2 cellular contexts compared by ENCODE assay signal in the genomic region with DNA sequence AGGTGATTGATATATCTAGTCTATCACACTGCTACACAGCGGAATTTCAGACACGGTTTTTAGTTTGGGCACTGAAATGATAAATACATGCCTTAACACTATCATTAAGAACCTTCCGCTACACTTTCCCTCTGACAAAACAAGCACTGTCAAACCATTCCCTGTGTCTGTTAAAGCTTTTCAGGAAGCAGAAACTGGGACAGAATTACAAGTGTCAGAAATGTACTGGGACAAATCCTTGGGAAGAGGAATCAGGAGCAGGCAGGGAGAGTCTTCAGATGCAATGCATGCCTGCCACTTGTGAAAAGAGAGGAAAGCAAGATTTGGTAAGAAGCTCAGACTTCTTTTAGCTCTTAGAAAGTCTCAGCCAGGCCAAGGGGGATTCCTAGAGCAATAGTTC.
TF ChIP-seq lines count a peak whose summit lies in the region.

No MANE protein-coding gene starts in this region.

TF ChIP-seq in GM23338, 12 proteins besides CTCF, POLR2A, EP300 and RAD21 (continues in another document):
- TF ChIP-seq, protein P1, sequence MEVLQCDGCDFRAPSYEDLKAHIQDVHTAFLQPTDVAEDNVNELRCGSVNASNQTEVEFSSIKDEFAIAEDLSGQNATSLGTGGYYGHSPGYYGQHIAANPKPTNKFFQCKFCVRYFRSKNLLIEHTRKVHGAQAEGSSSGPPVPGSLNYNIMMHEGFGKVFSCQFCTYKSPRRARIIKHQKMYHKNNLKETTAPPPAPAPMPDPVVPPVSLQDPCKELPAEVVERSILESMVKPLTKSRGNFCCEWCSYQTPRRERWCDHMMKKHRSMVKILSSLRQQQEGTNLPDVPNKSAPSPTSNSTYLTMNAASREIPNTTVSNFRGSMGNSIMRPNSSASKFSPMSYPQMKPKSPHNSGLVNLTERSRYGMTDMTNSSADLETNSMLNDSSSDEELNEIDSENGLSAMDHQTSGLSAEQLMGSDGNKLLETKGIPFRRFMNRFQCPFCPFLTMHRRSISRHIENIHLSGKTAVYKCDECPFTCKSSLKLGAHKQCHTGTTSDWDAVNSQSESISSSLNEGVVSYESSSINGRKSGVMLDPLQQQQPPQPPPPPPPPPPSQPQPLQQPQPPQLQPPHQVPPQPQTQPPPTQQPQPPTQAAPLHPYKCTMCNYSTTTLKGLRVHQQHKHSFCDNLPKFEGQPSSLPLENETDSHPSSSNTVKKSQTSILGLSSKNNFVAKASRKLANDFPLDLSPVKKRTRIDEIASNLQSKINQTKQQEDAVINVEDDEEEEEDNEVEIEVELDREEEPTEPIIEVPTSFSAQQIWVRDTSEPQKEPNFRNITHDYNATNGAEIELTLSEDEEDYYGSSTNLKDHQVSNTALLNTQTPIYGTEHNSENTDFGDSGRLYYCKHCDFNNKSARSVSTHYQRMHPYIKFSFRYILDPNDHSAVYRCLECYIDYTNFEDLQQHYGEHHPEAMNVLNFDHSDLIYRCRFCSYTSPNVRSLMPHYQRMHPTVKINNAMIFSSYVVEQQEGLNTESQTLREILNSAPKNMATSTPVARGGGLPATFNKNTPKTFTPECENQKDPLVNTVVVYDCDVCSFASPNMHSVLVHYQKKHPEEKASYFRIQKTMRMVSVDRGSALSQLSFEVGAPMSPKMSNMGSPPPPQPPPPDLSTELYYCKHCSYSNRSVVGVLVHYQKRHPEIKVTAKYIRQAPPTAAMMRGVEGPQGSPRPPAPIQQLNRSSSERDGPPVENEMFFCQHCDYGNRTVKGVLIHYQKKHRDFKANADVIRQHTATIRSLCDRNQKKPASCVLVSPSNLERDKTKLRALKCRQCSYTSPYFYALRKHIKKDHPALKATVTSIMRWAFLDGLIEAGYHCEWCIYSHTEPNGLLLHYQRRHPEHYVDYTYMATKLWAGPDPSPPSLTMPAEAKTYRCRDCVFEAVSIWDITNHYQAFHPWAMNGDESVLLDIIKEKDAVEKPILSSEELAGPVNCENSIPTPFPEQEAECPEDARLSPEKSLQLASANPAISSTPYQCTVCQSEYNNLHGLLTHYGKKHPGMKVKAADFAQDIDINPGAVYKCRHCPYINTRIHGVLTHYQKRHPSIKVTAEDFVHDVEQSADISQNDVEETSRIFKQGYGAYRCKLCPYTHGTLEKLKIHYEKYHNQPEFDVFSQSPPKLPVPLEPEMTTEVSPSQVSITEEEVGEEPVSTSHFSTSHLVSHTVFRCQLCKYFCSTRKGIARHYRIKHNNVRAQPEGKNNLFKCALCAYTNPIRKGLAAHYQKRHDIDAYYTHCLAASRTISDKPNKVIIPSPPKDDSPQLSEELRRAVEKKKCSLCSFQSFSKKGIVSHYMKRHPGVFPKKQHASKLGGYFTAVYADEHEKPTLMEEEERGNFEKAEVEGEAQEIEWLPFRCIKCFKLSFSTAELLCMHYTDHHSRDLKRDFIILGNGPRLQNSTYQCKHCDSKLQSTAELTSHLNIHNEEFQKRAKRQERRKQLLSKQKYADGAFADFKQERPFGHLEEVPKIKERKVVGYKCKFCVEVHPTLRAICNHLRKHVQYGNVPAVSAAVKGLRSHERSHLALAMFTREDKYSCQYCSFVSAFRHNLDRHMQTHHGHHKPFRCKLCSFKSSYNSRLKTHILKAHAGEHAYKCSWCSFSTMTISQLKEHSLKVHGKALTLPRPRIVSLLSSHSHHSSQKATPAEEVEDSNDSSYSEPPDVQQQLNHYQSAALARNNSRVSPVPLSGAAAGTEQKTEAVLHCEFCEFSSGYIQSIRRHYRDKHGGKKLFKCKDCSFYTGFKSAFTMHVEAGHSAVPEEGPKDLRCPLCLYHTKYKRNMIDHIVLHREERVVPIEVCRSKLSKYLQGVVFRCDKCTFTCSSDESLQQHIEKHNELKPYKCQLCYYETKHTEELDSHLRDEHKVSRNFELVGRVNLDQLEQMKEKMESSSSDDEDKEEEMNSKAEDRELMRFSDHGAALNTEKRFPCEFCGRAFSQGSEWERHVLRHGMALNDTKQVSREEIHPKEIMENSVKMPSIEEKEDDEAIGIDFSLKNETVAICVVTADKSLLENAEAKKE (CRISPR knock-in tag; IDR thresholded peaks at IDR 0.05), result no peak
- TF ChIP-seq POLR2AphosphoS5 (IDR thresholded peaks at IDR 0.05; ENCODE audit: low read depth) (no peak), JUNB (IDR thresholded peaks at IDR 0.05; ENCODE audit: unreplicated experiment) (no peak), EZH2 (IDR thresholded peaks at IDR 0.05; ENCODE audit: low read depth, unreplicated experiment) (no peak), EZH2phosphoT487 (IDR thresholded peaks at IDR 0.05; ENCODE audit: unreplicated experiment) (no peak), STAT1 (IDR thresholded peaks at IDR 0.05; ENCODE audit: unreplicated experiment) (no peak), NANOG (IDR thresholded peaks at IDR 0.05; ENCODE audit: borderline replicate concordance) (no peak), ZNF114 (CRISPR knock-in tag; IDR thresholded peaks at IDR 0.05) (no peak)
- TF ChIP-seq, protein P2, sequence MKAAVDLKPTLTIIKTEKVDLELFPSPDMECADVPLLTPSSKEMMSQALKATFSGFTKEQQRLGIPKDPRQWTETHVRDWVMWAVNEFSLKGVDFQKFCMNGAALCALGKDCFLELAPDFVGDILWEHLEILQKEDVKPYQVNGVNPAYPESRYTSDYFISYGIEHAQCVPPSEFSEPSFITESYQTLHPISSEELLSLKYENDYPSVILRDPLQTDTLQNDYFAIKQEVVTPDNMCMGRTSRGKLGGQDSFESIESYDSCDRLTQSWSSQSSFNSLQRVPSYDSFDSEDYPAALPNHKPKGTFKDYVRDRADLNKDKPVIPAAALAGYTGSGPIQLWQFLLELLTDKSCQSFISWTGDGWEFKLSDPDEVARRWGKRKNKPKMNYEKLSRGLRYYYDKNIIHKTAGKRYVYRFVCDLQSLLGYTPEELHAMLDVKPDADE (IDR thresholded peaks at IDR 0.05), result no peak
- TF ChIP-seq, protein P3, sequence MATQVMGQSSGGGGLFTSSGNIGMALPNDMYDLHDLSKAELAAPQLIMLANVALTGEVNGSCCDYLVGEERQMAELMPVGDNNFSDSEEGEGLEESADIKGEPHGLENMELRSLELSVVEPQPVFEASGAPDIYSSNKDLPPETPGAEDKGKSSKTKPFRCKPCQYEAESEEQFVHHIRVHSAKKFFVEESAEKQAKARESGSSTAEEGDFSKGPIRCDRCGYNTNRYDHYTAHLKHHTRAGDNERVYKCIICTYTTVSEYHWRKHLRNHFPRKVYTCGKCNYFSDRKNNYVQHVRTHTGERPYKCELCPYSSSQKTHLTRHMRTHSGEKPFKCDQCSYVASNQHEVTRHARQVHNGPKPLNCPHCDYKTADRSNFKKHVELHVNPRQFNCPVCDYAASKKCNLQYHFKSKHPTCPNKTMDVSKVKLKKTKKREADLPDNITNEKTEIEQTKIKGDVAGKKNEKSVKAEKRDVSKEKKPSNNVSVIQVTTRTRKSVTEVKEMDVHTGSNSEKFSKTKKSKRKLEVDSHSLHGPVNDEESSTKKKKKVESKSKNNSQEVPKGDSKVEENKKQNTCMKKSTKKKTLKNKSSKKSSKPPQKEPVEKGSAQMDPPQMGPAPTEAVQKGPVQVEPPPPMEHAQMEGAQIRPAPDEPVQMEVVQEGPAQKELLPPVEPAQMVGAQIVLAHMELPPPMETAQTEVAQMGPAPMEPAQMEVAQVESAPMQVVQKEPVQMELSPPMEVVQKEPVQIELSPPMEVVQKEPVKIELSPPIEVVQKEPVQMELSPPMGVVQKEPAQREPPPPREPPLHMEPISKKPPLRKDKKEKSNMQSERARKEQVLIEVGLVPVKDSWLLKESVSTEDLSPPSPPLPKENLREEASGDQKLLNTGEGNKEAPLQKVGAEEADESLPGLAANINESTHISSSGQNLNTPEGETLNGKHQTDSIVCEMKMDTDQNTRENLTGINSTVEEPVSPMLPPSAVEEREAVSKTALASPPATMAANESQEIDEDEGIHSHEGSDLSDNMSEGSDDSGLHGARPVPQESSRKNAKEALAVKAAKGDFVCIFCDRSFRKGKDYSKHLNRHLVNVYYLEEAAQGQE (IDR thresholded peaks at IDR 0.05; ENCODE audit: unreplicated experiment), result no peak

TF ChIP-seq in H1, 55 proteins besides CTCF, POLR2A, EP300 and RAD21 (continues in another document):
- TF ChIP-seq SAP30 (IDR thresholded peaks at IDR 0.05; ENCODE audit: insufficient read depth, insufficient replicate concordance, low read length) (no peak), CTBP2 (IDR thresholded peaks at IDR 0.05; ENCODE audit: borderline replicate concordance, insufficient read depth, insufficient read length, low read length) (no peak), NANOG (IDR thresholded peaks at IDR 0.05; ENCODE audit: insufficient read depth, low read depth, low read length, poor library complexity, severe bottlenecking) (no peak), TBP (IDR thresholded peaks at IDR 0.05; ENCODE audit: low read depth, low read length) (no peak), BRCA1 (IDR thresholded peaks at IDR 0.05; ENCODE audit: low read depth, low read length) (no peak), BACH1 (IDR thresholded peaks at IDR 0.05; ENCODE audit: low read length) (no peak), RXRA (IDR thresholded peaks at IDR 0.05; ENCODE audit: insufficient read depth, low read depth, low read length) (no peak), SRF (IDR thresholded peaks at IDR 0.05; ENCODE audit: low read depth, low read length) (no peak), YY1 (IDR thresholded peaks at IDR 0.05; ENCODE audit: low read depth, low read length) (no peak), KDM5A (IDR thresholded peaks at IDR 0.05; ENCODE audit: low read length) (no peak), SP2 (IDR thresholded peaks at IDR 0.05; ENCODE audit: low read length) (no peak), SIRT6 (IDR thresholded peaks at IDR 0.05; ENCODE audit: low read length) (no peak), ZNF274 (IDR thresholded peaks at IDR 0.05; ENCODE audit: borderline replicate concordance, extremely low read depth, low read length) (no peak), CREB1 (IDR thresholded peaks at IDR 0.05) (no peak), RFX5 (IDR thresholded peaks at IDR 0.05; ENCODE audit: borderline replicate concordance, low read depth, low read length) (no peak)
- TF ChIP-seq, protein P4, sequence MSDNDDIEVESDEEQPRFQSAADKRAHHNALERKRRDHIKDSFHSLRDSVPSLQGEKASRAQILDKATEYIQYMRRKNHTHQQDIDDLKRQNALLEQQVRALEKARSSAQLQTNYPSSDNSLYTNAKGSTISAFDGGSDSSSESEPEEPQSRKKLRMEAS (IDR thresholded peaks at IDR 0.05), result no peak
- TF ChIP-seq, protein P5, sequence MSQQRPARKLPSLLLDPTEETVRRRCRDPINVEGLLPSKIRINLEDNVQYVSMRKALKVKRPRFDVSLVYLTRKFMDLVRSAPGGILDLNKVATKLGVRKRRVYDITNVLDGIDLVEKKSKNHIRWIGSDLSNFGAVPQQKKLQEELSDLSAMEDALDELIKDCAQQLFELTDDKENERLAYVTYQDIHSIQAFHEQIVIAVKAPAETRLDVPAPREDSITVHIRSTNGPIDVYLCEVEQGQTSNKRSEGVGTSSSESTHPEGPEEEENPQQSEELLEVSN (IDR thresholded peaks at IDR 0.05), result no peak
- TF ChIP-seq, protein P6, sequence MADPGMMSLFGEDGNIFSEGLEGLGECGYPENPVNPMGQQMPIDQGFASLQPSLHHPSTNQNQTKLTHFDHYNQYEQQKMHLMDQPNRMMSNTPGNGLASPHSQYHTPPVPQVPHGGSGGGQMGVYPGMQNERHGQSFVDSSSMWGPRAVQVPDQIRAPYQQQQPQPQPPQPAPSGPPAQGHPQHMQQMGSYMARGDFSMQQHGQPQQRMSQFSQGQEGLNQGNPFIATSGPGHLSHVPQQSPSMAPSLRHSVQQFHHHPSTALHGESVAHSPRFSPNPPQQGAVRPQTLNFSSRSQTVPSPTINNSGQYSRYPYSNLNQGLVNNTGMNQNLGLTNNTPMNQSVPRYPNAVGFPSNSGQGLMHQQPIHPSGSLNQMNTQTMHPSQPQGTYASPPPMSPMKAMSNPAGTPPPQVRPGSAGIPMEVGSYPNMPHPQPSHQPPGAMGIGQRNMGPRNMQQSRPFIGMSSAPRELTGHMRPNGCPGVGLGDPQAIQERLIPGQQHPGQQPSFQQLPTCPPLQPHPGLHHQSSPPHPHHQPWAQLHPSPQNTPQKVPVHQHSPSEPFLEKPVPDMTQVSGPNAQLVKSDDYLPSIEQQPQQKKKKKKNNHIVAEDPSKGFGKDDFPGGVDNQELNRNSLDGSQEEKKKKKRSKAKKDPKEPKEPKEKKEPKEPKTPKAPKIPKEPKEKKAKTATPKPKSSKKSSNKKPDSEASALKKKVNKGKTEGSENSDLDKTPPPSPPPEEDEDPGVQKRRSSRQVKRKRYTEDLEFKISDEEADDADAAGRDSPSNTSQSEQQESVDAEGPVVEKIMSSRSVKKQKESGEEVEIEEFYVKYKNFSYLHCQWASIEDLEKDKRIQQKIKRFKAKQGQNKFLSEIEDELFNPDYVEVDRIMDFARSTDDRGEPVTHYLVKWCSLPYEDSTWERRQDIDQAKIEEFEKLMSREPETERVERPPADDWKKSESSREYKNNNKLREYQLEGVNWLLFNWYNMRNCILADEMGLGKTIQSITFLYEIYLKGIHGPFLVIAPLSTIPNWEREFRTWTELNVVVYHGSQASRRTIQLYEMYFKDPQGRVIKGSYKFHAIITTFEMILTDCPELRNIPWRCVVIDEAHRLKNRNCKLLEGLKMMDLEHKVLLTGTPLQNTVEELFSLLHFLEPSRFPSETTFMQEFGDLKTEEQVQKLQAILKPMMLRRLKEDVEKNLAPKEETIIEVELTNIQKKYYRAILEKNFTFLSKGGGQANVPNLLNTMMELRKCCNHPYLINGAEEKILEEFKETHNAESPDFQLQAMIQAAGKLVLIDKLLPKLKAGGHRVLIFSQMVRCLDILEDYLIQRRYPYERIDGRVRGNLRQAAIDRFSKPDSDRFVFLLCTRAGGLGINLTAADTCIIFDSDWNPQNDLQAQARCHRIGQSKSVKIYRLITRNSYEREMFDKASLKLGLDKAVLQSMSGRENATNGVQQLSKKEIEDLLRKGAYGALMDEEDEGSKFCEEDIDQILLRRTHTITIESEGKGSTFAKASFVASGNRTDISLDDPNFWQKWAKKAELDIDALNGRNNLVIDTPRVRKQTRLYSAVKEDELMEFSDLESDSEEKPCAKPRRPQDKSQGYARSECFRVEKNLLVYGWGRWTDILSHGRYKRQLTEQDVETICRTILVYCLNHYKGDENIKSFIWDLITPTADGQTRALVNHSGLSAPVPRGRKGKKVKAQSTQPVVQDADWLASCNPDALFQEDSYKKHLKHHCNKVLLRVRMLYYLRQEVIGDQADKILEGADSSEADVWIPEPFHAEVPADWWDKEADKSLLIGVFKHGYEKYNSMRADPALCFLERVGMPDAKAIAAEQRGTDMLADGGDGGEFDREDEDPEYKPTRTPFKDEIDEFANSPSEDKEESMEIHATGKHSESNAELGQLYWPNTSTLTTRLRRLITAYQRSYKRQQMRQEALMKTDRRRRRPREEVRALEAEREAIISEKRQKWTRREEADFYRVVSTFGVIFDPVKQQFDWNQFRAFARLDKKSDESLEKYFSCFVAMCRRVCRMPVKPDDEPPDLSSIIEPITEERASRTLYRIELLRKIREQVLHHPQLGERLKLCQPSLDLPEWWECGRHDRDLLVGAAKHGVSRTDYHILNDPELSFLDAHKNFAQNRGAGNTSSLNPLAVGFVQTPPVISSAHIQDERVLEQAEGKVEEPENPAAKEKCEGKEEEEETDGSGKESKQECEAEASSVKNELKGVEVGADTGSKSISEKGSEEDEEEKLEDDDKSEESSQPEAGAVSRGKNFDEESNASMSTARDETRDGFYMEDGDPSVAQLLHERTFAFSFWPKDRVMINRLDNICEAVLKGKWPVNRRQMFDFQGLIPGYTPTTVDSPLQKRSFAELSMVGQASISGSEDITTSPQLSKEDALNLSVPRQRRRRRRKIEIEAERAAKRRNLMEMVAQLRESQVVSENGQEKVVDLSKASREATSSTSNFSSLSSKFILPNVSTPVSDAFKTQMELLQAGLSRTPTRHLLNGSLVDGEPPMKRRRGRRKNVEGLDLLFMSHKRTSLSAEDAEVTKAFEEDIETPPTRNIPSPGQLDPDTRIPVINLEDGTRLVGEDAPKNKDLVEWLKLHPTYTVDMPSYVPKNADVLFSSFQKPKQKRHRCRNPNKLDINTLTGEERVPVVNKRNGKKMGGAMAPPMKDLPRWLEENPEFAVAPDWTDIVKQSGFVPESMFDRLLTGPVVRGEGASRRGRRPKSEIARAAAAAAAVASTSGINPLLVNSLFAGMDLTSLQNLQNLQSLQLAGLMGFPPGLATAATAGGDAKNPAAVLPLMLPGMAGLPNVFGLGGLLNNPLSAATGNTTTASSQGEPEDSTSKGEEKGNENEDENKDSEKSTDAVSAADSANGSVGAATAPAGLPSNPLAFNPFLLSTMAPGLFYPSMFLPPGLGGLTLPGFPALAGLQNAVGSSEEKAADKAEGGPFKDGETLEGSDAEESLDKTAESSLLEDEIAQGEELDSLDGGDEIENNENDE (IDR thresholded peaks at IDR 0.05; ENCODE audit: insufficient replicate concordance, low read length), result no peak
